Comparison of ENCODE assay signal across 7 cellular contexts in the genomic region with DNA sequence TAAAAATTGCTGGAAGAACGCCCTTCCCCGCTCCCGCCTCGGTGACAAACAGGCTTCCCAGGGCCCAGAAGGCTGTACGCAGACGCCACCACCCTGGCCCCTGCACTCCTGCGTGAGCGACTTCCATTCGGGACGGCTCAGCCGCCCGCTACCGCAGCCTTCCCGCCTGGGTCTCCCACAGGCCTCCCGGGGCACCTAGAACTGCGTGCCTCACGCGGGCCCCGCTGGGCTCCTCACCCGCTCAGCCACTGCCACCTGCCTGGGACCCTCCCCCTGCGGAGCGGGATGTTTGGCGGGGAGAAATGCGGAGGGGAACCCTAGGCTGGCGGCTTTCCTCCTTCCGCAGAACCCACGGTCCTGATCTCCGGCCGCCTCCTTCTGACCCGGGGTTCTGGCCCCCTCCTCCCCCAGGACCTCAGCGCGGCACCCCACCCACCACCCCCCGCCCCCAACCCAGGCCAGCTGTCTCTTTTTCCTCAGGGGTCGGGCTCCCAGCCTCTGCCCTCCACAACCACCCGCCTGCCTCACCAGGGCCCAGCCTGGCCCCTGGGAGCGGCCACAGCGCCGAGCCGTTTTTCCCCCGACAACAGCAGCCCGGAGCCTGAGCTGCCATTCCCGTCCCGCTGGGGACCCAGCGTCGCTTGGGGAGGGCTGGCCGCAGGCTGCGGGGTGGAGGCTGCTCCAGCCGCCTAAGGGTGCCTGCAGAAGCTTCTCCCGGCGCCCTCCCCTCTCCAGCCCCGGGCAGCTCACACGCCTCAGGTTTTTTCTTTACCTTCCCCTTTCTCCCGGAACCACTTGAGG.
DNase-seq lines count a peak whose midpoint lies in the region; ATAC-seq and TF ChIP-seq lines count a peak whose summit lies in the region.

No MANE protein-coding gene starts in this region.

- H3K4me3 ChIP-seq in RWPE2 (ENCODE audit: severe bottlenecking) (peak overlapping the region; percentile 24), skin epidermis (peak overlapping the region; percentile 27 to 58 (median 38))

- no peak overlapping the region for H3K27ac ChIP-seq in RWPE2 (ENCODE audit: poor library complexity, severe bottlenecking)
- peak overlapping the region in 20 of 21 experiments; percentile 4 to 83 (median 69) for H3K27ac ChIP-seq in skin epidermis

- H3K4me1 ChIP-seq in RWPE2 (ENCODE audit: insufficient read depth, poor library complexity, severe bottlenecking), result no peaks in the 10 kb centered on the region

- no peaks in the 10 kb centered on the region for H3K27me3 ChIP-seq in RWPE2 (ENCODE audit: insufficient read depth, poor library complexity, severe bottlenecking)

- TF ChIP-seq CTCF in GM20000 (IDR thresholded peaks at IDR 0.05; ENCODE audit: extremely low read depth, missing control alignments), result no peak
- no peak for TF ChIP-seq CTCF in RWPE2 (IDR thresholded peaks at IDR 0.05; ENCODE audit: poor library complexity, severe bottlenecking)

- peak; percentile 78 for ATAC-seq in RWPE2 (ENCODE audit: low read depth)

- peak; percentile 43 for DNase-seq in GM20000 (ENCODE audit: low spot score)
- no peak for DNase-seq in RWPE2 (ENCODE audit: low spot score)
- DNase-seq in cerebellar cortex (ENCODE audit: low spot score), result peak; percentile 61
- DNase-seq in islet precursor cell, result peak; percentile 76
- DNase-seq in UCSD-AML1 (lab: John Stamatoyannopoulos, UW; ENCODE audit: unreplicated experiment), result no peak
- DNase-seq in effector CD4-positive, alpha-beta T cell, result no peak

- no peaks in the 10 kb centered on the region for H3K9me3 ChIP-seq in RWPE2 (ENCODE audit: severe bottlenecking)

- no peaks in the 10 kb centered on the region for H3K36me3 ChIP-seq in RWPE2 (ENCODE audit: low read depth)

Comparison
In these comparisons a context has a peak if more than half of its experiments do, and no peak if none do; other contexts are left out.
1. DNase-seq: peak in GM20000 (single experiment), cerebellar cortex (single experiment) and islet precursor cell (single experiment); none in RWPE2 (single experiment), UCSD-AML1 (single experiment) and effector CD4-positive, alpha-beta T cell (single experiment).